Comparison of ENCODE assay signal across 19 cellular contexts in genomic region chr15:66433726-66434125, GRCh38. TPM values are rescaled to one million over a fixed set of nuclear protein-coding genes. Genes with fewer than 3 reads are reported as not detected.
DNase-seq lines count a peak whose midpoint lies in the region; ATAC-seq and TF ChIP-seq lines count a peak whose summit lies in the region.
"Had no signal": no experiment of that assay in that cellular context is flagged by ENCODE, and none has a peak within 500 bp of the region (broad histone marks: within the 10 kb centered on the region; RNA-seq: fewer than 3 reads in every experiment).

No MANE protein-coding gene starts in this region.

- DNase-seq in Ammon's horn (ENCODE audit: low spot score): peak; percentile 82
- DNase-seq in CD1c-positive myeloid dendritic cell (ENCODE audit: extremely low spot score): peak; percentile 59
- DNase-seq in activated CD8-positive, alpha-beta T cell treated with anti-CD3 and anti-CD28 coated beads for 36 hours: no peak
- peak; percentile 52 for DNase-seq in iris pigment epithelial cell (ENCODE audit: low read depth)
- no peak for DNase-seq in LoVo (ENCODE audit: low spot score)
- no peak for DNase-seq in NCI-H510A (lab: John Stamatoyannopoulos, UW)
- no peak for DNase-seq in mammary epithelial cell
- DNase-seq: activated CD8-positive, alpha-beta memory T cell treated with anti-CD3 and anti-CD28 coated beads, Interleukin-2, amount 50 U/mL, for 4 hours; activated naive CD8-positive, alpha-beta T cell treated with anti-CD3 and anti-CD28 coated beads, Interleukin-2, amount 10 ng/mL, durations not matched to agents 7 days and 5 days; effector CD8-positive, alpha-beta T cell; EL; left cardiac atrium; mucosa of descending colon; NCI-H2081; NCI-H524; PC-9; tibial artery had no signal

- H3K27me3 ChIP-seq in mammary epithelial cell (ENCODE audit: insufficient read depth, low read length): no peaks in the 10 kb centered on the region
- H3K27me3 ChIP-seq: tibial artery had no signal

- in situ Hi-C loops in mammary epithelial cell (cut with MboI; ENCODE audit: low sequenced_read_pairs in 2 of 2): no loop called here

- no peak overlapping the region for H2AFZ ChIP-seq in mammary epithelial cell (ENCODE audit: low read depth, low read length)
- H2AFZ ChIP-seq: PC-9 had no signal

- H3K79me2 ChIP-seq in mammary epithelial cell (ENCODE audit: insufficient read depth, low read length): peaks cover 96% of the 10 kb centered on the region

- H3K4me1 Mint-ChIP-seq in activated CD8-positive, alpha-beta T cell treated with anti-CD3 and anti-CD28 coated beads for 36 hours (ENCODE audit: low read depth): peaks cover 45% of the 10 kb centered on the region

- H3K27ac ChIP-seq in mammary epithelial cell (ENCODE audit: insufficient read depth, low read depth, low read length): no peak overlapping the region
- H3K27ac ChIP-seq: PC-9, tibial artery had no signal

- intact Hi-C loops in activated CD8-positive, alpha-beta T cell treated with anti-CD3 and anti-CD28 coated beads for 36 hours (cut with micrococcal nuclease): no loop called here
- intact Hi-C loops in mammary epithelial cell (cut with micrococcal nuclease): no loop called here

- no peak overlapping the region for H3K4me2 ChIP-seq in mammary epithelial cell (ENCODE audit: insufficient read depth, low read depth, low read length)
- H3K4me2 ChIP-seq: PC-9 had no signal

- no peak overlapping the region for H3K4me3 Mint-ChIP-seq in activated CD8-positive, alpha-beta T cell treated with anti-CD3 and anti-CD28 coated beads for 36 hours
- H3K4me3 Mint-ChIP-seq: activated naive CD8-positive, alpha-beta T cell treated with anti-CD3 and anti-CD28 coated beads, Interleukin-2, amount 10 ng/mL, durations not matched to agents 7 days and 5 days had no signal

- no peaks in the 10 kb centered on the region for H3K9me3 Mint-ChIP-seq in activated CD8-positive, alpha-beta T cell treated with anti-CD3 and anti-CD28 coated beads for 36 hours
- H3K9me3 Mint-ChIP-seq: activated naive CD8-positive, alpha-beta T cell treated with anti-CD3 and anti-CD28 coated beads, Interleukin-2, amount 10 ng/mL, durations not matched to agents 7 days and 5 days had no signal

- no TSS peak for BruUV-seq in mammary epithelial cell (replicated peaks; lab: Mats Ljungman, UMichigan)

- CTCF ChIA-PET in activated CD8-positive, alpha-beta T cell treated with anti-CD3 and anti-CD28 coated beads for 36 hours (lab: Charles Lee): no interaction called here
- CTCF ChIA-PET in mammary epithelial cell (lab: Charles Lee; ENCODE audit: low non-redundant PET): no interaction called here

- H3K9ac ChIP-seq in mammary epithelial cell (ENCODE audit: insufficient read depth, low read length): no peak overlapping the region

- H3K36me3 ChIP-seq in mammary epithelial cell (ENCODE audit: insufficient read depth, low read length): peaks cover 25% of the 10 kb centered on the region

- no peak overlapping the region for H3K27ac Mint-ChIP-seq in activated CD8-positive, alpha-beta T cell treated with anti-CD3 and anti-CD28 coated beads for 36 hours

- no peaks in the 10 kb centered on the region for H3K9me3 ChIP-seq in mammary epithelial cell (replicated peaks; ENCODE audit: insufficient read depth, low read length)
- H3K9me3 ChIP-seq: mucosa of descending colon, tibial artery had no signal

- POLR2A ChIA-PET in activated CD8-positive, alpha-beta T cell treated with anti-CD3 and anti-CD28 coated beads for 36 hours (lab: Charles Lee): no interaction called here

- dilution Hi-C loops in mammary epithelial cell (cut with HindIII; ENCODE audit: low sequenced_read_pairs): no loop called here

- no peak for TF ChIP-seq CTCF in activated CD8-positive, alpha-beta T cell treated with anti-CD3 and anti-CD28 coated beads for 36 hours (IDR thresholded peaks at IDR 0.05)
- no peak for TF ChIP-seq CTCF in mammary epithelial cell (conservative IDR thresholded peaks at IDR 0.05 in 1 of 2, IDR thresholded peaks at IDR 0.05 in 1 of 2; ENCODE audit: extremely low read depth in 1 of 2, insufficient read depth in 1 of 2, low read depth in 1 of 2, low read length in 2 of 2)

- H3K36me3 Mint-ChIP-seq in activated CD8-positive, alpha-beta T cell treated with anti-CD3 and anti-CD28 coated beads for 36 hours (ENCODE audit: low read depth): peaks cover 48% of the 10 kb centered on the region

- no peaks in the 10 kb centered on the region for H3K27me3 Mint-ChIP-seq in activated CD8-positive, alpha-beta T cell treated with anti-CD3 and anti-CD28 coated beads for 36 hours
- H3K27me3 Mint-ChIP-seq: activated naive CD8-positive, alpha-beta T cell treated with anti-CD3 and anti-CD28 coated beads, Interleukin-2, amount 10 ng/mL, durations not matched to agents 7 days and 5 days had no signal

- ATAC-seq in activated CD8-positive, alpha-beta T cell treated with anti-CD3 and anti-CD28 coated beads for 36 hours: peak; percentile 37
- no peak for ATAC-seq in activated CD4-positive, CD25-positive, alpha-beta regulatory T cell treated with anti-CD3 and anti-CD28 coated beads, Interleukin-2, amount 50 U/mL, for 24 hours
- ATAC-seq: left cardiac atrium, mucosa of descending colon, SK-N-SH treated with all-trans-retinoic acid at 6 μM for 48 hours had no signal

- no peak overlapping the region for H3K4me3 ChIP-seq in mammary epithelial cell (replicated peaks in 1 of 3; ENCODE audit: insufficient read depth in 1 of 3, low read depth in 2 of 3, low read length in 3 of 3)
- H3K4me3 ChIP-seq: mucosa of descending colon, PC-9, tibial artery had no signal

- 100% methylated on average over 2 of the region's 2 CpGs for WGBS in mammary epithelial cell (ENCODE audit: low coverage, missing lambda C conversion rate)

- peaks cover 15% of the 10 kb centered on the region for H4K20me1 ChIP-seq in mammary epithelial cell (ENCODE audit: insufficient read depth, low read length)

- no peaks in the 10 kb centered on the region for H3K4me1 ChIP-seq in mammary epithelial cell (ENCODE audit: insufficient read depth, low read length)
- H3K4me1 ChIP-seq: tibial artery had no signal

RNA-seq across cellular contexts. Expression of gene MAP2K1, which starts 47.0 kb away (rescaled TPM):
- 100 to 1,000 TPM; 117 to 118 TPM for total RNA-seq in activated CD8-positive, alpha-beta T cell treated with anti-CD3 and anti-CD28 coated beads for 36 hours
- total RNA-seq in mammary epithelial cell: 100 to 1,000 TPM in 1 of 2 donors, 10 to 100 TPM in 1; 29.8 to 104 TPM
- polyA plus RNA-seq in mammary epithelial cell: 70.6 TPM
- polyA minus RNA-seq in mammary epithelial cell: 92.7 TPM

Comparison
In these comparisons a context has a peak if more than half of its experiments do, and no peak if none do; other contexts are left out.
1. DNase-seq: peak in Ammon's horn (single experiment), CD1c-positive myeloid dendritic cell (single experiment) and iris pigment epithelial cell (single experiment); none in activated CD8-positive, alpha-beta T cell treated with anti-CD3 and anti-CD28 coated beads for 36 hours (single experiment), LoVo (single experiment), NCI-H510A (single experiment) and mammary epithelial cell (single experiment).